ENCODE assay signal across 8 cellular contexts in the genomic region with DNA sequence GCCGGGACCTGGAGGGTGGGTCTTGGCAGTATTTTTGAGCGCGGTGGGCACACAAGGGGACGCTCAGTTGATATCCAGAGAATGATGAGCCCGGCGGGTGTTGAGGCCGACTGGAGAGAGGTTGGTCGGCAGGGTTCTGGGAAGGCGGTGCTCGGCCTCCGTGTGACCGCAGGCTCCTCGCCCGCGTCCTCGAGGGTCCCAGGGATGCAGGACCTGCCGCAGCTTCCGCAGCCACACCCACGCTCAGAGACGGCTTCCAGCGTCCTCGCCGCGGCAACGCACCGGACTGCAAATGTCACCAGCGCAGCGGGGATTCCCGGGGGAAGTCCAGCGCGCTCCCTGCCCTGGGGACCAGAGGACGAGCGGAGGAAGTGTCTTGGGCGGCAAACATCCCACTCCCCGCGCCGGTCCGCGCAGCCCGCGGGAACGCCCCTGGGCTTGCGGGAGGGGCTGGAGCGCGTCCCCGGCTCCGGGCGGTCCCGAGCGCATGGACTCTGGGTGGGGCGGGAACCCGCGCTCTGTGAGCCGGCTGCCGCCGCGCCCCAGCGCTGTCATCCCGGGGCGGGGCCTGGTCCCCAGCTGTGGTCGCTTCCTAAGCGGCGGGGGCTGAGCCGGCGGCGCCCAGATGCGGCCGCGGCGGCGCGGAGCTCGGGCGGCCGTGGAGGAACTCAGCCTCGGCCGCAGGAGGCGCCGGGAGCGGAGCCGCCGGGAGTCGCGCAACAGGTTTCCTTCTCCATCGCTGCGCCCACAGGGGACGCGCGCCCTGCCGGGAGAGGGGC. TPM values are rescaled to one million over a fixed set of nuclear protein-coding genes. Genes with fewer than 3 reads are reported as not detected.
DNase-seq lines count a peak whose midpoint lies in the region; ATAC-seq lines count a peak whose summit lies in the region.

A gene (plus strand): TSS at position 624 of the 779 bp plus-strand sequence. CDS start 36,111 bp downstream, outside the sequence.

- ATAC-seq in HG03045 (IDR thresholded peaks at IDR 0.05; ENCODE audit: unreplicated experiment) = peak; percentile 79

- peaks cover 0 to 2% of the 10 kb centered on the region in 2 donors for H3K4me1 ChIP-seq in esophagus (ENCODE audit: control insufficient read depth in 2 of 2, insufficient read depth in 2 of 2, low read length in 1 of 2)

- 1% methylated on average over 72 to 90 of the region's 90 CpGs for WGBS in esophagus, 2 donors

- no peaks in the 10 kb centered on the region for H3K9me3 ChIP-seq in esophagus (ENCODE audit: control insufficient read depth in 2 of 2, insufficient read depth in 1 of 2, low read depth in 1 of 2, low read length in 1 of 2)

- DNase-seq in NCI-H82 (lab: John Stamatoyannopoulos, UW) (peak; percentile 54), NCI-H82 treated with DMSO at 0.1 percent for 48 hours (lab: John Stamatoyannopoulos, UW; ENCODE audit: unreplicated experiment) (no peak), NOMO-1 treated with DMSO at 0.1 percent for 48 hours (lab: John Stamatoyannopoulos, UW; ENCODE audit: unreplicated experiment) (peak; percentile 72), myocyte (ENCODE audit: low read depth) (peak; percentile 71)
- DNase-seq in activated CD8-positive, alpha-beta memory T cell treated with anti-CD3 and anti-CD28 coated beads, Interleukin-2, amount 50 U/mL, for 4 hours = peak; percentile 81
- DNase-seq in stimulated activated CD8-positive, alpha-beta memory T cell treated with anti-CD3 and anti-CD28 coated beads, Interleukin-7, amount 100 ng/mL, for 48 hours (ENCODE audit: extremely low read depth in 1 of 2, low read depth in 1 of 2) = peak; percentile 74 to 80

- peak within 1 kb of the TSS; percentile 62 to 79 for H3K4me3 ChIP-seq in esophagus (ENCODE audit: low read depth in 1 of 2, low read length in 2 of 2)

- H3K36me3 ChIP-seq in esophagus (ENCODE audit: control insufficient read depth in 2 of 2, insufficient read depth in 2 of 2, low read length in 1 of 2) = no peaks in the 10 kb centered on the region

- no peaks in the 10 kb centered on the region for H3K27me3 ChIP-seq in esophagus (ENCODE audit: control insufficient read depth in 1 of 2, insufficient read depth in 2 of 2, low read length in 2 of 2)

- peak within 1 kb of the TSS; percentile 79 to 89 for H3K27ac ChIP-seq in esophagus (ENCODE audit: low read depth in 2 of 2, low read length in 1 of 2)

RNA-seq across cellular contexts. Expression of the gene that starts here (rescaled TPM):
- polyA plus RNA-seq in esophagus = 1 to 10 TPM; 3.9 to 7.1 TPM
- total RNA-seq in myocyte = 0.57 and 1.9 TPM in 2 replicates
- polyA plus RNA-seq in myocyte (2012) = 0.44 TPM
